ENCODE assay signal across 1 cellular context in the genomic region with DNA sequence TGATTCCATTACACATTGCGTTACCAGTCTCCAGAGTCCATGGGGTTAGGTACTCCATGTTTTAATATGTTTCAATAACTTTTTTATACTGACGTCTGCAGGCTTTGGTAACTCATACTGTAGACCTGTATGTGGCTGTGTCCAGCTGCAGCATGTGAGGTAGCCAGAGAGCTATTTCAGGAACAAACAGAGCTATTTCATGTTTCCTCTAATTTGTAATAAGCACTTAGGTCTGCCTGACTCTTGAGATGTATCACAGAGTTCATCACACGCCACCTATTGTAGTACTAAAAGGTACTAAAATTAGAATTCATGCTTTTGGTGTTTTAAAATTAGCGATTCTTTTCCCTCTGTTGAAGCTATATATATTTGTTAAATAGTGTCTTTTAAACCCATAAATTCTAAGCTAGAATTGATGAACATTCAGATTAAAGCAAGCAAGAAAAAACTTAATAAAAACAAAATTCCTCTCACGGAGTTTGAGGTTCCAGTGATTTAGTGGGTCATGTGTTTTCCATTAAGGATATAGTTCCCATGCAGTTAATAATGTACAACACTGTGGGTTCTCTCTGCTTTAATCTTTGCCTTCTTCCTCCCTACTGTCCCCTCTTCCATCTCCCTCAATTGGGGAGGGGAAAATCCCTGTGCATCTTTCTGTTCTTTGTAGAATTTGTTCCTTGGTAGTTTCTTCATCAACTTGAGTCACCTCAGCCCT.
TF ChIP-seq lines count a peak whose summit lies in the region.

No MANE protein-coding gene starts in this region.

TF ChIP-seq in IMR-90, 13 proteins besides CTCF, POLR2A, EP300 and RAD21:
- TF ChIP-seq, protein P1, sequence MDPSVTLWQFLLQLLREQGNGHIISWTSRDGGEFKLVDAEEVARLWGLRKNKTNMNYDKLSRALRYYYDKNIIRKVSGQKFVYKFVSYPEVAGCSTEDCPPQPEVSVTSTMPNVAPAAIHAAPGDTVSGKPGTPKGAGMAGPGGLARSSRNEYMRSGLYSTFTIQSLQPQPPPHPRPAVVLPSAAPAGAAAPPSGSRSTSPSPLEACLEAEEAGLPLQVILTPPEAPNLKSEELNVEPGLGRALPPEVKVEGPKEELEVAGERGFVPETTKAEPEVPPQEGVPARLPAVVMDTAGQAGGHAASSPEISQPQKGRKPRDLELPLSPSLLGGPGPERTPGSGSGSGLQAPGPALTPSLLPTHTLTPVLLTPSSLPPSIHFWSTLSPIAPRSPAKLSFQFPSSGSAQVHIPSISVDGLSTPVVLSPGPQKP (IDR thresholded peaks at IDR 0.05; ENCODE audit: borderline replicate concordance, low read depth, low read length), result no peak
- TF ChIP-seq MAZ (IDR thresholded peaks at IDR 0.05; ENCODE audit: borderline replicate concordance, low read depth, low read length), result no peak
- no peak for TF ChIP-seq CEBPB (IDR thresholded peaks at IDR 0.05; ENCODE audit: low read depth, low read length)
- TF ChIP-seq MXI1 (IDR thresholded peaks at IDR 0.05; ENCODE audit: borderline replicate concordance, low read depth, low read length), result no peak
- TF ChIP-seq RFX5 (IDR thresholded peaks at IDR 0.05; ENCODE audit: low read depth, low read length), result no peak
